8 cellular contexts compared by ENCODE assay signal in the genomic region with DNA sequence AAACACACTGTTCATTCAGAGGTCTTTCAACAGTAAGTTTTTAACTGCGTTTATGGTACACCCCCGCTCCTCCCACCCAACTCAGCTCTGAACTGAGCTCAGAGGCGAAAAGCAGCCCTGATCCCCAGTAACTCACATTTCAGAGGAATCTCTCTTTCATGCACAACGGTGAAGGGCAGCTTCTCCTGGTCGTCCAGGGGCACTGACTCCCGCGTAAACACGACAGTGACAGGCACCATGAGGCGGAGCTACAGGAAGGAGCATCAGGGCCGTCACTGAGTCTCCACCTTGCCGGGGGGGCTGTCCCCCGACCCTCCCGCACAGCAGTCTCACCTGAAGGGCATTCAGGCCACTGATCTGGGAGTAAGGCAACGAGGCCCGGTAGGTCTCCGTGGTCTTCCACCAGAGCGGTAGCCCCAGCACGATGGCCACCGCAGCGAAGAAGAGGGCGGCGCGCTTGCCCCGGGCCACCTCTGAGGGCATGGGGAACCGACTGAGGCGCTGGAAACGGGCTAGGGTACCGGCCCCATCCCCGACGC. TPM values are rescaled to one million over a fixed set of nuclear protein-coding genes. Genes with fewer than 3 reads are reported as not detected.
A peak's percentile ranks its signal among the peaks of the same experiment; 100 is the strongest.
DNase-seq lines count a peak whose midpoint lies in the region; ATAC-seq and TF ChIP-seq lines count a peak whose summit lies in the region.

No MANE protein-coding gene starts in this region.

- H3K36me3 ChIP-seq in gastrocnemius medialis = no peaks in the 10 kb centered on the region

- in situ Hi-C loops in gastrocnemius medialis (cut with MboI; ENCODE audit: low sequenced_read_pairs in 4 of 4) = loop anchor here in 1 of 4 donors (25.0 kb wide), 1 partner anchor 92 kb away; a partner anchor contains a TSS

- H3K4me3 ChIP-seq in AG04450 (ENCODE audit: low read depth, low read length) (peak overlapping the region; percentile 99), gastrocnemius medialis (peak overlapping the region; percentile 70 to 98 (median 89))

- no peaks in the 10 kb centered on the region; the same call in 1 of the 2 replicates for H3K9me3 ChIP-seq in AG04450 (ENCODE audit: control insufficient read depth, insufficient read depth, low read length)
- no peaks in the 10 kb centered on the region for H3K9me3 ChIP-seq in gastrocnemius medialis

- no peak for TF ChIP-seq POLR2A in gastrocnemius medialis (IDR thresholded peaks at IDR 0.05)

- POLR2A ChIA-PET in AG04450 (lab: Yijun Ruan, JAX) = interaction anchor here (1.0 to 1.9 kb wide), 2 partner anchors 17 to 74 kb away, joined by 3 to 10 read pairs; a partner anchor contains a TSS

- H3K27ac ChIP-seq in AG04450 (ENCODE audit: low read depth, low read length) (no peak overlapping the region), gastrocnemius medialis (peak overlapping the region; percentile 84 to 88 (median 87))

- CTCF ChIA-PET in AG04450 (lab: Charles Lee) = no interaction called here

- peaks cover 20 to 25% of the 10 kb centered on the region in 2 donors for H3K4me1 ChIP-seq in gastrocnemius medialis

- no peak for TF ChIP-seq CTCF in AG04450 (IDR thresholded peaks at IDR 0.05; ENCODE audit: low read depth, low read length)
- TF ChIP-seq CTCF in gastrocnemius medialis (IDR thresholded peaks at IDR 0.05 in 4 of 5, conservative IDR thresholded peaks at IDR 0.05 in 1 of 5) = no peak

- DNase-seq in AG04450 (ENCODE audit: low read depth, low spot score) = no peak
- DNase-seq in RPMI7951 (ENCODE audit: low read depth) = peak; percentile 21
- peak; percentile 11 for DNase-seq in activated naive CD8-positive, alpha-beta T cell treated with anti-CD3 and anti-CD28 coated beads, Interleukin-2, amount 50 U/mL, for 16 hours (ENCODE audit: low read depth, low spot score)
- DNase-seq in hepatic stellate cell (ENCODE audit: low spot score) = peak; percentile 43
- peak; percentile 23 to 35 for DNase-seq in gastrocnemius medialis

- ATAC-seq in GM18873 (IDR thresholded peaks at IDR 0.05; ENCODE audit: low FRiP score, unreplicated experiment) (peak; percentile 25), HG03378 (IDR thresholded peaks at IDR 0.05; ENCODE audit: unreplicated experiment) (peak; percentile 17), gastrocnemius medialis (peak; percentile 37 to 45), GM18520 (IDR thresholded peaks at IDR 0.05; ENCODE audit: unreplicated experiment) (no peak)

- H3K27me3 ChIP-seq in AG04450 (ENCODE audit: control insufficient read depth, insufficient read depth, low read length) (no peaks in the 10 kb centered on the region), gastrocnemius medialis (no peaks in the 10 kb centered on the region)

- intact Hi-C loops in gastrocnemius medialis (cut with DNase I; ENCODE audit: low total_unique reads) = loop anchor here (2.0 kb wide), 1 partner anchor 74 kb away; a partner anchor contains a TSS

RNA-seq across cellular contexts. Expression of a gene that starts 0.5 kb away (rescaled TPM):
- polyA plus RNA-seq in AG04450 (2011; rRNA removed) = 51.8 and 64.8 TPM in 2 replicates
- 30.6 and 46.4 TPM in 2 replicates for polyA minus RNA-seq in AG04450 (2011; rRNA and poly(A)+ RNA removed)
- total RNA-seq in RPMI7951 (2014; rRNA removed; shearing (Covaris generic)) = 55.5 and 58.8 TPM in 2 replicates
- total RNA-seq in gastrocnemius medialis = 10 to 100 TPM; 25.0 to 63.0 (median 50.0) TPM

RNA-seq across cellular contexts. Expression of a gene that starts 5.9 kb away (rescaled TPM):
- 46.3 and 48.6 TPM in 2 replicates for polyA plus RNA-seq in AG04450 (2011; rRNA removed)
- polyA minus RNA-seq in AG04450 (2011; rRNA and poly(A)+ RNA removed) = 30.5 and 43.0 TPM in 2 replicates
- total RNA-seq in RPMI7951 (2014; rRNA removed; shearing (Covaris generic)) = 64.2 and 96.5 TPM in 2 replicates
- total RNA-seq in gastrocnemius medialis = 1 to 10 TPM in 3 of 4 donors, under 1 TPM in 1; 0.87 to 7.0 (median 3.3) TPM

RNA-seq across cellular contexts. Expression of a gene that starts 18.4 kb away (rescaled TPM):
- 51.2 and 54.3 TPM in 2 replicates for polyA plus RNA-seq in AG04450 (2011; rRNA removed)
- polyA minus RNA-seq in AG04450 (2011; rRNA and poly(A)+ RNA removed) = 28.7 and 39.4 TPM in 2 replicates
- 21.7 and 24.7 TPM in 2 replicates for total RNA-seq in RPMI7951 (2014; rRNA removed; shearing (Covaris generic))
- total RNA-seq in gastrocnemius medialis = 10 to 100 TPM in 1 of 4 donors, 1 to 10 TPM in 3; 3.1 to 10.2 (median 6.3) TPM

RNA-seq across cellular contexts. Expression of a gene that starts 28.0 kb away (rescaled TPM):
- polyA plus RNA-seq in AG04450 (2011; rRNA removed) = 17.0 and 17.4 TPM in 2 replicates
- polyA minus RNA-seq in AG04450 (2011; rRNA and poly(A)+ RNA removed) = 23.5 and 26.8 TPM in 2 replicates
- 84.1 and 90.9 TPM in 2 replicates for total RNA-seq in RPMI7951 (2014; rRNA removed; shearing (Covaris generic))
- 1 to 10 TPM in 2 of 4 donors, under 1 TPM in 2; 0.41 to 1.5 (median 0.96) TPM for total RNA-seq in gastrocnemius medialis

RNA-seq across cellular contexts. Expression of a gene that starts 43.2 kb away (rescaled TPM):
- 4.6 and 6.0 TPM in 2 replicates for polyA plus RNA-seq in AG04450 (2011; rRNA removed)
- 7.2 and 9.1 TPM in 2 replicates for polyA minus RNA-seq in AG04450 (2011; rRNA and poly(A)+ RNA removed)
- total RNA-seq in RPMI7951 (2014; rRNA removed; shearing (Covaris generic)) = 2.9 and 3.5 TPM in 2 replicates
- total RNA-seq in gastrocnemius medialis = 10 to 100 TPM in 1 of 4 donors, 1 to 10 TPM in 3; 1.8 to 10.1 (median 2.8) TPM
